In the genomic region with DNA sequence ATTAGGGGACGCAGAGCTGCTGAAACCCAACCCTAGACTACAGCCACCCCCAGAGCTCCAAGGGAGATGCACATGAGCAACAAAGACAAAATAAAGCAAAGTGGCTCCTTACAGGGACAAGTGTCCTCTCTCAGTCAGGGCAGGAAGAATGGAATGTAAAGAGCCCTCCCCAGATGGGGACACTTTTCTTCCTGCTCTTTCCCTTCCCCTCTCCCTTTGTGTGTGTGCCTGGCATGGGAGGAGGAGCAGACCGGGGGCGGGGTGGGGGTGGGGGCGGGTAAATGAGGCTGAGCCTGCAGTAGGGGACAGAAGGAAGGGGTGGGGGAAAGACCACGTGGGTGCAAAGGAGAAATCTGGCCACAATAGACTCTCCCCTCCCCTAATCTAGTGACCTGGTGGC, we compare ENCODE assay signal across 13 cellular contexts.
"Had no signal": no experiment of that assay in that cellular context is flagged by ENCODE, and none has a peak within 500 bp of the region (broad histone marks: within the 10 kb centered on the region; RNA-seq: fewer than 3 reads in every experiment).

No MANE protein-coding gene starts in this region.

- H3K27me3 ChIP-seq: ascending aorta, uterus had no signal

- H3K27ac Mint-ChIP-seq: activated CD4-positive, alpha-beta T cell treated with anti-CD3 and anti-CD28 coated beads for 36 hours; activated CD8-positive, alpha-beta T cell treated with anti-CD3 and anti-CD28 coated beads, Interleukin-2, amount 10 ng/mL, durations not matched to agents 7 days and 5 days; activated naive CD8-positive, alpha-beta T cell treated with anti-CD3 and anti-CD28 coated beads, Interleukin-2, amount 50 U/mL, for 24 hours; T-helper 2 cell treated with Interferon-gamma antibody and Interleukin-4, amounts not matched to agents 5 μg/mL and 100 μg/mL, for 36 hours had no signal

- H3K4me3 Mint-ChIP-seq: activated CD4-positive, alpha-beta T cell treated with anti-CD3 and anti-CD28 coated beads for 36 hours; activated CD8-positive, alpha-beta T cell treated with anti-CD3 and anti-CD28 coated beads, Interleukin-2, amount 10 ng/mL, durations not matched to agents 7 days and 5 days; activated naive CD8-positive, alpha-beta T cell treated with anti-CD3 and anti-CD28 coated beads, Interleukin-2, amount 50 U/mL, for 24 hours; T-helper 2 cell treated with Interferon-gamma antibody and Interleukin-4, amounts not matched to agents 5 μg/mL and 100 μg/mL, for 36 hours had no signal

- H3K4me1 ChIP-seq: ascending aorta, gastroesophageal sphincter, stomach, uterus had no signal

- H3K9me3 Mint-ChIP-seq: activated naive CD8-positive, alpha-beta T cell treated with anti-CD3 and anti-CD28 coated beads, Interleukin-2, amount 50 U/mL, for 24 hours; T-helper 2 cell treated with Interferon-gamma antibody and Interleukin-4, amounts not matched to agents 5 μg/mL and 100 μg/mL, for 36 hours had no signal

- H3K9me3 ChIP-seq: ascending aorta, gastroesophageal sphincter, stomach, uterus had no signal

- ATAC-seq: activated CD4-positive, alpha-beta T cell treated with anti-CD3 and anti-CD28 coated beads for 36 hours; activated CD8-positive, alpha-beta T cell treated with anti-CD3 and anti-CD28 coated beads, Interleukin-2, amount 10 ng/mL, durations not matched to agents 7 days and 5 days; activated naive CD8-positive, alpha-beta T cell treated with anti-CD3 and anti-CD28 coated beads, Interleukin-2, amount 50 U/mL, for 24 hours; gastroesophageal sphincter; left colon had no signal

- H3K36me3 ChIP-seq: ascending aorta, gastroesophageal sphincter, stomach, uterus had no signal

- H3K27ac ChIP-seq: ascending aorta, gastroesophageal sphincter, skin epidermis, stomach, uterus had no signal

- DNase-seq: activated CD4-positive, alpha-beta T cell treated with anti-CD3 and anti-CD28 coated beads for 36 hours; activated CD8-positive, alpha-beta T cell treated with anti-CD3 and anti-CD28 coated beads, Interleukin-2, amount 10 ng/mL, durations not matched to agents 7 days and 5 days; activated naive CD4-positive, alpha-beta T cell treated with Interleukin-2 at 50 U/mL for 16 hours; activated naive CD8-positive, alpha-beta T cell treated with anti-CD3 and anti-CD28 coated beads, Interleukin-2, amount 50 U/mL, for 24 hours; left colon; mesenchymal stem cell; stomach; SW 1271; uterus had no signal

- H3K4me3 ChIP-seq: ascending aorta, gastroesophageal sphincter, skin epidermis, stomach, uterus had no signal

- H3K4me1 Mint-ChIP-seq: activated CD4-positive, alpha-beta T cell treated with anti-CD3 and anti-CD28 coated beads for 36 hours; activated naive CD8-positive, alpha-beta T cell treated with anti-CD3 and anti-CD28 coated beads, Interleukin-2, amount 50 U/mL, for 24 hours had no signal

- H3K27me3 Mint-ChIP-seq: activated CD4-positive, alpha-beta T cell treated with anti-CD3 and anti-CD28 coated beads for 36 hours; activated naive CD8-positive, alpha-beta T cell treated with anti-CD3 and anti-CD28 coated beads, Interleukin-2, amount 50 U/mL, for 24 hours had no signal
